ENCODE assay signal across 8 cellular contexts in genomic region chr1:28887835-28888682, GRCh38. TPM values are rescaled to one million over a fixed set of nuclear protein-coding genes. Genes with fewer than 3 reads are reported as not detected.
DNase-seq lines count a peak whose midpoint lies in the region; ATAC-seq and TF ChIP-seq lines count a peak whose summit lies in the region.

No MANE protein-coding gene starts in this region.

- H3K4me3 Mint-ChIP-seq in neural crest cell, result peak overlapping the region; percentile 91

- peaks cover 0 to 38% (median 14%) of the 10 kb centered on the region in 4 donors for H3K4me1 ChIP-seq in Peyer's patch
- H3K4me1 ChIP-seq in esophagus (ENCODE audit: control insufficient read depth in 2 of 2, insufficient read depth in 2 of 2, low read length in 1 of 2), result peaks cover 10 to 16% of the 10 kb centered on the region in 2 donors

- H3K27me3 ChIP-seq in Peyer's patch (no peaks in the 10 kb centered on the region), esophagus (ENCODE audit: control insufficient read depth in 1 of 2, insufficient read depth in 2 of 2, low read length in 2 of 2) (no peaks in the 10 kb centered on the region)

- in situ Hi-C loops in GM13977 (cut with MboI; ENCODE audit: low pct_unique_long_range_greater_than_20kb, low sequenced_read_pairs, unreplicated experiment), result loop anchor here (10.0 kb wide), 1 partner anchor 307 kb away; no protein-coding TSS in a partner anchor

- H3K4me3 ChIP-seq in Peyer's patch, result peak overlapping the region; percentile 65 to 95 (median 80)
- H3K4me3 ChIP-seq in esophagus (ENCODE audit: low read depth in 1 of 2, low read length in 2 of 2), result peak overlapping the region; percentile 78 to 85

- H3K9me3 Mint-ChIP-seq in neural crest cell, result no peaks in the 10 kb centered on the region

- ATAC-seq in GM19467 (IDR thresholded peaks at IDR 0.05; ENCODE audit: unreplicated experiment) (no peak), GM19455 (IDR thresholded peaks at IDR 0.05; ENCODE audit: unreplicated experiment) (no peak), HG03045 (IDR thresholded peaks at IDR 0.05; ENCODE audit: unreplicated experiment) (no peak)

- no peak for TF ChIP-seq POLR2A in Peyer's patch (IDR thresholded peaks at IDR 0.05)

- H3K9me3 ChIP-seq in Peyer's patch, result no peaks in the 10 kb centered on the region
- no peaks in the 10 kb centered on the region for H3K9me3 ChIP-seq in esophagus (ENCODE audit: control insufficient read depth in 2 of 2, insufficient read depth in 1 of 2, low read depth in 1 of 2, low read length in 1 of 2)

- 28 to 32% methylated on average over 24 of the region's 24 CpGs for WGBS in esophagus, 2 donors

- no peak for TF ChIP-seq CTCF in GM13977 (IDR thresholded peaks at IDR 0.05; ENCODE audit: extremely low read depth, insufficient read depth, missing control alignments)
- no peak for TF ChIP-seq CTCF in Peyer's patch (IDR thresholded peaks at IDR 0.05)
- no peak for TF ChIP-seq CTCF in neural crest cell (conservative IDR thresholded peaks at IDR 0.05)

- H3K27ac ChIP-seq in Peyer's patch (peak overlapping the region in 3 of 4 donors; percentile 70 to 86 (median 81)), esophagus (ENCODE audit: low read depth in 2 of 2, low read length in 1 of 2) (peak overlapping the region; percentile 55 to 73)

- peaks cover 24% of the 10 kb centered on the region for H3K27me3 Mint-ChIP-seq in neural crest cell (ENCODE audit: low read depth)

- no peaks in the 10 kb centered on the region for H3K36me3 Mint-ChIP-seq in neural crest cell (ENCODE audit: low read depth)

- DNase-seq in GM13977 (ENCODE audit: low spot score), result peak; percentile 15
- DNase-seq in Peyer's patch, result peak in 1 of 3 donors; percentile 54
- DNase-seq in neural crest cell (ENCODE audit: low read depth, low spot score), result no peak
- no peak for DNase-seq in MV-4-11 (lab: John Stamatoyannopoulos, UW)

- H3K36me3 ChIP-seq in Peyer's patch, result no peaks in the 10 kb centered on the region
- peaks cover 0 to 2% of the 10 kb centered on the region in 2 donors for H3K36me3 ChIP-seq in esophagus (ENCODE audit: control insufficient read depth in 2 of 2, insufficient read depth in 2 of 2, low read length in 1 of 2)

- H3K27ac Mint-ChIP-seq in neural crest cell (ENCODE audit: unreplicated experiment), result no peak overlapping the region

- H3K4me1 Mint-ChIP-seq in neural crest cell, result peaks cover 25% of the 10 kb centered on the region

RNA-seq across cellular contexts. Expression of gene EPB41, which starts 26.3 kb away (rescaled TPM):
- total RNA-seq in Peyer's patch, result 100 to 1,000 TPM; 110 to 183 (median 126) TPM
- 10 to 100 TPM; 10.2 to 12.0 TPM for polyA plus RNA-seq in esophagus
- total RNA-seq in neural crest cell, result 108 and 119 TPM in 2 replicates
